In the genomic region with DNA sequence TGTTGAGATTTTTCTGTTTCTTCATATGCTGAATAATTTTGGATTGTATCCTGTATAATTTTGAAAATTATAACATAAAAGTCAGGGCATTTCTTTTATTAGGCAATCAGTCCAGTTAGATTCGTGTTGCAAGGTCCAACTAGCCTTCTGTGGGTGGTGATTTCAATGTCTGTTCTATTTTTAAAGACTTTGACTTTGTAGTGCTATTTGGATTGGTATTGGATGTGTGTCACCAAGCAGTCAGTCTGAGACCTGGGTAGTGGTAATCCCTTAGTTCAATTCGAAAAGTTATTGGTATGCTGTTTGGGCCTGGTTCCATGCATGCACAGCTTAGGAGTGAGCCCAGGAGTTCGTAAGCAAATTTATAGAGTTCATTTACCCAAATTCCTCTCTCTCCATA, we compare ENCODE assay signal across 21 cellular contexts.
"Had no signal": no experiment of that assay in that cellular context is flagged by ENCODE, and none has a peak within 500 bp of the region (broad histone marks: within the 10 kb centered on the region; RNA-seq: fewer than 3 reads in every experiment).

No MANE protein-coding gene starts in this region.

- DNase-seq: activated CD4-positive, alpha-beta T cell treated with anti-CD3 and anti-CD28 coated beads, Interleukin-2, amount 10 ng/mL, durations not matched to agents 7 days and 5 days; activated CD8-positive, alpha-beta T cell treated with anti-CD3 and anti-CD28 coated beads, Interleukin-2, amount 10 ng/mL, durations not matched to agents 7 days and 5 days; activated gamma-delta T cell treated with Interleukin-2 at 50 U/mL for 16 hours; brain microvascular endothelial cell; central memory CD4-positive, alpha-beta T cell; colonic mucosa; dorsolateral prefrontal cortex; effector memory CD8-positive, alpha-beta T cell; head of caudate nucleus; hypothalamus; naive B cell; posterior cingulate gyrus; retina; stimulated activated CD4-positive, alpha-beta T cell treated with anti-CD3 and anti-CD28 coated beads, Interleukin-4, amount 100 ng/mL, for 24 hours; stimulated activated naive CD4-positive, alpha-beta T cell treated with Interleukin-2 at 50 U/mL for 16 hours; upper lobe of right lung had no signal

- H3K27ac ChIP-seq: ascending aorta, brain microvascular endothelial cell, colonic mucosa, dorsolateral prefrontal cortex, gastroesophageal sphincter, upper lobe of right lung had no signal

- H3K9me3 Mint-ChIP-seq: activated CD4-positive, alpha-beta T cell treated with anti-CD3 and anti-CD28 coated beads, Interleukin-2, amount 10 ng/mL, durations not matched to agents 7 days and 5 days; effector memory CD8-positive, alpha-beta T cell; memory B cell; naive B cell had no signal

- H3K36me3 ChIP-seq: ascending aorta, brain microvascular endothelial cell, colonic mucosa, gastroesophageal sphincter, upper lobe of right lung had no signal

- H3K27ac Mint-ChIP-seq: activated CD4-positive, alpha-beta T cell treated with anti-CD3 and anti-CD28 coated beads, Interleukin-2, amount 10 ng/mL, durations not matched to agents 7 days and 5 days; activated CD8-positive, alpha-beta T cell treated with anti-CD3 and anti-CD28 coated beads, Interleukin-2, amount 10 ng/mL, durations not matched to agents 7 days and 5 days; activated naive CD4-positive, alpha-beta T cell treated with anti-CD3 and anti-CD28 coated beads, Interleukin-2, amount 50 U/mL, for 24 hours; effector memory CD8-positive, alpha-beta T cell; memory B cell; naive B cell had no signal

- H3K4me1 ChIP-seq: colonic mucosa had no signal

- H3K27me3 ChIP-seq: ascending aorta, brain microvascular endothelial cell, colonic mucosa, dorsolateral prefrontal cortex, gastroesophageal sphincter, upper lobe of right lung had no signal

- H3K9me3 ChIP-seq: ascending aorta, colonic mucosa, upper lobe of right lung had no signal

- H3K4me1 Mint-ChIP-seq: activated CD4-positive, alpha-beta T cell treated with anti-CD3 and anti-CD28 coated beads, Interleukin-2, amount 10 ng/mL, durations not matched to agents 7 days and 5 days; activated naive CD4-positive, alpha-beta T cell treated with anti-CD3 and anti-CD28 coated beads, Interleukin-2, amount 50 U/mL, for 24 hours; memory B cell; naive B cell had no signal

- H3K36me3 Mint-ChIP-seq: activated naive CD4-positive, alpha-beta T cell treated with anti-CD3 and anti-CD28 coated beads, Interleukin-2, amount 50 U/mL, for 24 hours; memory B cell; naive B cell had no signal

- H3K4me3 ChIP-seq: ascending aorta, colonic mucosa, dorsolateral prefrontal cortex, upper lobe of right lung had no signal

- H3K27me3 Mint-ChIP-seq: activated CD4-positive, alpha-beta T cell treated with anti-CD3 and anti-CD28 coated beads, Interleukin-2, amount 10 ng/mL, durations not matched to agents 7 days and 5 days; memory B cell; naive B cell had no signal

- ATAC-seq: activated CD8-positive, alpha-beta T cell treated with anti-CD3 and anti-CD28 coated beads, Interleukin-2, amount 10 ng/mL, durations not matched to agents 7 days and 5 days; effector memory CD8-positive, alpha-beta T cell; esophagus mucosa; gastroesophageal sphincter; upper lobe of right lung had no signal

- H3K4me3 Mint-ChIP-seq: activated CD4-positive, alpha-beta T cell treated with anti-CD3 and anti-CD28 coated beads, Interleukin-2, amount 10 ng/mL, durations not matched to agents 7 days and 5 days; activated CD8-positive, alpha-beta T cell treated with anti-CD3 and anti-CD28 coated beads, Interleukin-2, amount 10 ng/mL, durations not matched to agents 7 days and 5 days; activated naive CD4-positive, alpha-beta T cell treated with anti-CD3 and anti-CD28 coated beads, Interleukin-2, amount 50 U/mL, for 24 hours; effector memory CD8-positive, alpha-beta T cell; memory B cell; naive B cell had no signal
